8 cellular contexts compared by ENCODE assay signal in genomic region chr5:170623576-170624181, GRCh38.
DNase-seq lines count a peak whose midpoint lies in the region; ATAC-seq and TF ChIP-seq lines count a peak whose summit lies in the region.

No MANE protein-coding gene starts in this region.

- H3K4me3 ChIP-seq in GM23248 (no peak overlapping the region), PC-9 (no peak overlapping the region), endodermal cell (ENCODE audit: low read length) (no peak overlapping the region), neural progenitor cell (no peak overlapping the region)

- H3K36me3 Mint-ChIP-seq in endodermal cell (ENCODE audit: low read depth) (no peaks in the 10 kb centered on the region), neural progenitor cell (no peaks in the 10 kb centered on the region)
- no peaks in the 10 kb centered on the region for H3K36me3 Mint-ChIP-seq in stimulated activated effector memory CD8-positive, alpha-beta T cell treated with anti-CD3 and anti-CD28 coated beads, Interleukin-12 subunit alpha, Interleukin-12 subunit beta, amount 100 ng/mL, for 72 hours

- WGBS in GM23248 (ENCODE audit: low coverage in 1 of 2, low lambda C conversion rate in 2 of 2, missing lambda C conversion rate in 2 of 2), 2 experiments: 35 to 37% methylated on average over 15 to 16 of the region's 16 CpGs
- 50 to 59% methylated on average over 11 to 16 of the region's 16 CpGs for WGBS in endodermal cell (ENCODE audit: insufficient coverage in 1 of 2, insufficient read length in 1 of 2), 2 experiments

- H3K9me2 ChIP-seq in GM23248 (ENCODE audit: insufficient read depth) (no peaks in the 10 kb centered on the region), PC-9 (ENCODE audit: insufficient read depth) (no peaks in the 10 kb centered on the region)

- DNase-seq in AML-193 (lab: John Stamatoyannopoulos, UW) (peak; percentile 17 to 25), GM23248 (peak; percentile 69), PC-9 (peak; percentile 26 to 44), endodermal cell (peak; percentile 91), neural progenitor cell (ENCODE audit: low spot score) (peak; percentile 83), germinal center (ENCODE audit: low spot score) (no peak)
- DNase-seq in stimulated activated effector memory CD8-positive, alpha-beta T cell treated with anti-CD3 and anti-CD28 coated beads, Interleukin-12 subunit alpha, Interleukin-12 subunit beta, amount 100 ng/mL, for 72 hours (ENCODE audit: low spot score in 2 of 2): no peak

- in situ Hi-C loops in GM23248 (cut with MboI): loop anchor here (5.0 to 25.0 kb wide), 3 partner anchors 181 to 536 kb away; no protein-coding TSS in a partner anchor

- H3K27ac Mint-ChIP-seq in endodermal cell (no peak overlapping the region), neural progenitor cell (no peak overlapping the region)
- no peak overlapping the region for H3K27ac Mint-ChIP-seq in stimulated activated effector memory CD8-positive, alpha-beta T cell treated with anti-CD3 and anti-CD28 coated beads, Interleukin-12 subunit alpha, Interleukin-12 subunit beta, amount 100 ng/mL, for 72 hours

- no TSS peak for BruUV-seq in PC-9 (replicated peaks; lab: Mats Ljungman, UMichigan)

- H3K9me3 ChIP-seq in GM23248 (ENCODE audit: low read depth): no peaks in the 10 kb centered on the region
- no peaks in the 10 kb centered on the region for H3K9me3 ChIP-seq in PC-9 (ENCODE audit: insufficient read depth, low read depth)
- H3K9me3 ChIP-seq in endodermal cell (ENCODE audit: control insufficient read depth, low read length): no peaks in the 10 kb centered on the region
- no peaks in the 10 kb centered on the region for H3K9me3 ChIP-seq in neural progenitor cell (ENCODE audit: low read depth)

- TF ChIP-seq CTCF in PC-9 (conservative IDR thresholded peaks at IDR 0.05): peak; percentile 89
- peak; percentile 92 for TF ChIP-seq CTCF in endodermal cell (conservative IDR thresholded peaks at IDR 0.05)
- TF ChIP-seq CTCF in neural progenitor cell (IDR thresholded peaks at IDR 0.05): peak; percentile 87

- H3K9ac ChIP-seq in GM23248 (no peak overlapping the region), endodermal cell (ENCODE audit: extremely low read depth, low read length, poor library complexity, severe bottlenecking) (no peak overlapping the region), neural progenitor cell (no peak overlapping the region)

- no peak overlapping the region for H2AFZ ChIP-seq in GM23248
- H2AFZ ChIP-seq in PC-9: no peak overlapping the region
- no peak overlapping the region for H2AFZ ChIP-seq in neural progenitor cell (replicated peaks)

- H3K4me1 ChIP-seq in GM23248 (ENCODE audit: insufficient read depth): no peaks in the 10 kb centered on the region
- no peaks in the 10 kb centered on the region for H3K4me1 ChIP-seq in PC-9 (replicated peaks; ENCODE audit: insufficient read depth)
- H3K4me1 ChIP-seq in endodermal cell (ENCODE audit: control insufficient read depth, insufficient read depth, low read length): no peaks in the 10 kb centered on the region
- peaks cover 17% of the 10 kb centered on the region for H3K4me1 ChIP-seq in neural progenitor cell

- peaks cover 44% of the 10 kb centered on the region for H3K27me3 ChIP-seq in GM23248 (replicated peaks; ENCODE audit: insufficient read depth)
- no peaks in the 10 kb centered on the region for H3K27me3 ChIP-seq in PC-9 (ENCODE audit: insufficient read depth, low read depth)
- H3K27me3 ChIP-seq in endodermal cell (ENCODE audit: control insufficient read depth, insufficient read depth, low read length, poor library complexity, severe bottlenecking): peaks cover 26% of the 10 kb centered on the region
- no peaks in the 10 kb centered on the region for H3K27me3 ChIP-seq in neural progenitor cell

- H3K27me3 Mint-ChIP-seq in endodermal cell (ENCODE audit: insufficient read depth) (peaks cover 1% of the 10 kb centered on the region), neural progenitor cell (ENCODE audit: insufficient read depth, low read depth) (peaks cover 9% of the 10 kb centered on the region)

- H3K4me3 Mint-ChIP-seq in endodermal cell (no peak overlapping the region), neural progenitor cell (no peak overlapping the region)
- H3K4me3 Mint-ChIP-seq in stimulated activated effector memory CD8-positive, alpha-beta T cell treated with anti-CD3 and anti-CD28 coated beads, Interleukin-12 subunit alpha, Interleukin-12 subunit beta, amount 100 ng/mL, for 72 hours: no peak overlapping the region

- POLR2A ChIA-PET in PC-9 (lab: Charles Lee; ENCODE audit: unreplicated experiment): no interaction called here

- H3K4me1 Mint-ChIP-seq in endodermal cell (no peaks in the 10 kb centered on the region), neural progenitor cell (peaks cover 20% of the 10 kb centered on the region)
- no peaks in the 10 kb centered on the region for H3K4me1 Mint-ChIP-seq in stimulated activated effector memory CD8-positive, alpha-beta T cell treated with anti-CD3 and anti-CD28 coated beads, Interleukin-12 subunit alpha, Interleukin-12 subunit beta, amount 100 ng/mL, for 72 hours

- ATAC-seq in GM21367 (IDR thresholded peaks at IDR 0.05; ENCODE audit: unreplicated experiment): no peak
- ATAC-seq in stimulated activated effector memory CD8-positive, alpha-beta T cell treated with anti-CD3 and anti-CD28 coated beads, Interleukin-12 subunit alpha, Interleukin-12 subunit beta, amount 100 ng/mL, for 72 hours: no peak

- H3K27ac ChIP-seq in GM23248: no peak overlapping the region
- no peak overlapping the region for H3K27ac ChIP-seq in PC-9
- no peak overlapping the region for H3K27ac ChIP-seq in endodermal cell (ENCODE audit: low read depth, low read length)
- H3K27ac ChIP-seq in neural progenitor cell: no peak overlapping the region

- no peaks in the 10 kb centered on the region for H3F3A ChIP-seq in GM23248 (ENCODE audit: insufficient read depth)
- H3F3A ChIP-seq in PC-9 (ENCODE audit: insufficient read depth, low read depth): no peaks in the 10 kb centered on the region
- no peaks in the 10 kb centered on the region for H3F3A ChIP-seq in neural progenitor cell (ENCODE audit: low read depth)

- CTCF ChIA-PET in PC-9 (lab: Charles Lee): no interaction called here

- H3K36me3 ChIP-seq in GM23248 (ENCODE audit: low read depth) (no peaks in the 10 kb centered on the region), PC-9 (ENCODE audit: low read depth) (no peaks in the 10 kb centered on the region), endodermal cell (ENCODE audit: control insufficient read depth, insufficient read depth, low read length) (no peaks in the 10 kb centered on the region), neural progenitor cell (no peaks in the 10 kb centered on the region)

- H3K79me2 ChIP-seq in GM23248 (ENCODE audit: insufficient read depth) (no peaks in the 10 kb centered on the region), PC-9 (ENCODE audit: low read depth) (no peaks in the 10 kb centered on the region), neural progenitor cell (ENCODE audit: low read depth) (no peaks in the 10 kb centered on the region)

- H3K4me2 ChIP-seq in GM23248 (ENCODE audit: unreplicated experiment): no peak overlapping the region
- no peak overlapping the region for H3K4me2 ChIP-seq in PC-9
- no peak overlapping the region for H3K4me2 ChIP-seq in neural progenitor cell

- H4K20me1 ChIP-seq in GM23248 (ENCODE audit: insufficient read depth) (no peaks in the 10 kb centered on the region), PC-9 (ENCODE audit: insufficient read depth) (no peaks in the 10 kb centered on the region), neural progenitor cell (ENCODE audit: low read depth) (no peaks in the 10 kb centered on the region)

- H3K9me3 Mint-ChIP-seq in endodermal cell: no peaks in the 10 kb centered on the region
- no peaks in the 10 kb centered on the region for H3K9me3 Mint-ChIP-seq in neural progenitor cell
- no peaks in the 10 kb centered on the region for H3K9me3 Mint-ChIP-seq in stimulated activated effector memory CD8-positive, alpha-beta T cell treated with anti-CD3 and anti-CD28 coated beads, Interleukin-12 subunit alpha, Interleukin-12 subunit beta, amount 100 ng/mL, for 72 hours

- intact Hi-C loops in PC-9 (cut with micrococcal nuclease; ENCODE audit: unreplicated experiment): loop anchor here (1.0 kb wide), 1 partner anchor 188 kb away; no protein-coding TSS in a partner anchor

Comparison
In these comparisons a context has a peak if more than half of its experiments do, and no peak if none do; other contexts are left out.
1. DNase-seq: peak in AML-193 (2 of 2), GM23248 (single experiment), PC-9 (2 of 2), endodermal cell (single experiment) and neural progenitor cell (single experiment); none in germinal center (single experiment) and stimulated activated effector memory CD8-positive, alpha-beta T cell treated with anti-CD3 and anti-CD28 coated beads, Interleukin-12 subunit alpha, Interleukin-12 subunit beta, amount 100 ng/mL, for 72 hours (0 of 2).
2. Peak in every context shown above with its lines, with median percentiles within 50 percentile points of each other: CTCF ChIP-seq.